11 cellular contexts compared by ENCODE assay signal in genomic region chr13:93517658-93518057, GRCh38.
"Had no signal": no experiment of that assay in that cellular context is flagged by ENCODE, and none has a peak within 500 bp of the region (broad histone marks: within the 10 kb centered on the region; RNA-seq: fewer than 3 reads in every experiment).

No MANE protein-coding gene starts in this region.

- H2AFZ ChIP-seq: GM23248, GM23338 had no signal

- H3K36me3 ChIP-seq: HAP-1 had no signal

- ATAC-seq: HCT116 had no signal

- H3K4me3 ChIP-seq: GM23248, GM23338, HAP-1 had no signal

- DNase-seq: GM23248, GOT3, H7, H9, HCEC 1CT, HFFc6 had no signal

- H3K9ac ChIP-seq: GM23248 had no signal

- H3K27ac ChIP-seq: GM23248 had no signal

- H3K4me2 ChIP-seq: GM23338 had no signal

- FAIRE-seq: H1, H54 had no signal

- H3K9me3 ChIP-seq: HAP-1 had no signal
